25 cellular contexts compared by ENCODE assay signal in the genomic region with DNA sequence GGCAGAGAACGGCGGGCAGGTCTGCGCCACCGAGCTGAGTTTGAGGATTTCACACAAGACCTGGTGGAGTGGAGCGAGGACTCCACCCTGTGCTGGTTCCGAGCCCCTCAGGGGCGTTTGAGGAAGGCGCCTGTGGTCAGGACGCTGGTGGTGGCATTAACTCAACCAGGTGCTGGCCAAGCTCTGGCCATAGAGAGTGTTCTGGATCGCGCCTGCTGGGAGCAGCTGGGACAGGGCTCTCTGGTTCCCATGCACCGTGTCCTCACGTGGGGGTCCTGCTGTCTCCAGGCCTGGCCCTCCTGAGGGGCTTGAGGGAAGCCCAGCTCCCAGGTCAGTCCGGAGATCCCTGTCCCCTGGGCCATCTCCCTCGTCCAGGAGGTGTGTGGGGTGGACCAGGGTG.
"Had no signal": no experiment of that assay in that cellular context is flagged by ENCODE, and none has a peak within 500 bp of the region (broad histone marks: within the 10 kb centered on the region; RNA-seq: fewer than 3 reads in every experiment).

No MANE protein-coding gene starts in this region.

- ATAC-seq: left lobe of liver; mucosa of descending colon; naive thymus-derived CD4-positive, alpha-beta T cell; natural killer cell treated with Interleukin-12 subunit alpha and Interleukin-12 subunit beta and Interleukin-15 and Interleukin-18, amount 100 ng/mL, for 72 hours; pancreas; sciatic nerve; stimulated activated naive B cell treated with anti-CD40 and anti-IgM and Interleukin-4, amounts not matched to agents 10 μg/mL and 1 μg/mL and 100 μg/mL, for 72 hours; stimulated activated naive CD8-positive, alpha-beta T cell treated with anti-CD3 and anti-CD28 coated beads, Interleukin-15, Interleukin-2, amounts not matched to agents 100 U/mL and 50 U/mL, for 24 hours; upper lobe of right lung had no signal

- H3K4me3 Mint-ChIP-seq: immature natural killer cell; memory B cell; naive thymus-derived CD4-positive, alpha-beta T cell; natural killer cell treated with Interleukin-12 subunit alpha and Interleukin-12 subunit beta and Interleukin-15 and Interleukin-18, amount 100 ng/mL, for 72 hours; stimulated activated naive B cell treated with anti-CD40 and anti-IgM and Interleukin-4, amounts not matched to agents 10 μg/mL and 1 μg/mL and 100 μg/mL, for 72 hours had no signal

- H3K4me1 ChIP-seq: pancreas, prostate gland had no signal

- DNase-seq: head of caudate nucleus; hypothalamus; immature natural killer cell; midbrain; nucleus accumbens; pancreas; stimulated activated CD4-positive, alpha-beta T cell treated with anti-CD3 and anti-CD28 coated beads, Interleukin-12 subunit alpha, Interleukin-12 subunit beta, amount 100 ng/mL, for 4 hours; stimulated activated CD4-positive, alpha-beta T cell treated with anti-CD3 and anti-CD28 coated beads, Interleukin-15, amount 100 ng/mL, for 24 hours; stimulated activated CD4-positive, alpha-beta T cell treated with anti-CD3 and anti-CD28 coated beads, Interleukin-2, amount 100 ng/mL, for 24 hours; stimulated activated CD4-positive, alpha-beta T cell treated with anti-CD3 and anti-CD28 coated beads, Interleukin-4, amount 100 ng/mL, for 1 hour; stimulated activated naive B cell treated with anti-CD40 and anti-IgM and Interleukin-4, amounts not matched to agents 10 μg/mL and 1 μg/mL and 100 μg/mL, for 72 hours; stimulated activated naive CD8-positive, alpha-beta T cell treated with anti-CD3 and anti-CD28 coated beads, Interleukin-15, Interleukin-2, amounts not matched to agents 100 U/mL and 50 U/mL, for 24 hours; tibial artery; trophoblast cell; upper lobe of right lung had no signal

- H3K9me3 Mint-ChIP-seq: natural killer cell treated with Interleukin-12 subunit alpha and Interleukin-12 subunit beta and Interleukin-15 and Interleukin-18, amount 100 ng/mL, for 72 hours had no signal

- H3K27ac ChIP-seq: pancreas, prostate gland, skin epidermis, suprapubic skin, thoracic aorta, tibial artery, upper lobe of right lung had no signal

- H3K27me3 ChIP-seq: pancreas had no signal

- H3K4me3 ChIP-seq: mucosa of descending colon, pancreas, prostate gland, skin epidermis, suprapubic skin, thoracic aorta, tibial artery, upper lobe of right lung had no signal

- H3K4me1 Mint-ChIP-seq: immature natural killer cell, memory B cell had no signal

- H3K36me3 Mint-ChIP-seq: immature natural killer cell; naive thymus-derived CD4-positive, alpha-beta T cell; natural killer cell treated with Interleukin-12 subunit alpha and Interleukin-12 subunit beta and Interleukin-15 and Interleukin-18, amount 100 ng/mL, for 72 hours had no signal

- H3K36me3 ChIP-seq: pancreas, prostate gland, suprapubic skin, thoracic aorta, tibial artery, upper lobe of right lung had no signal

- H3K27ac Mint-ChIP-seq: immature natural killer cell; memory B cell; naive thymus-derived CD4-positive, alpha-beta T cell; natural killer cell treated with Interleukin-12 subunit alpha and Interleukin-12 subunit beta and Interleukin-15 and Interleukin-18, amount 100 ng/mL, for 72 hours; stimulated activated naive B cell treated with anti-CD40 and anti-IgM and Interleukin-4, amounts not matched to agents 10 μg/mL and 1 μg/mL and 100 μg/mL, for 72 hours had no signal

- H3K9me3 ChIP-seq: mucosa of descending colon, pancreas, prostate gland, suprapubic skin, thoracic aorta, upper lobe of right lung had no signal
